39 cellular contexts compared by ENCODE assay signal in the genomic region with DNA sequence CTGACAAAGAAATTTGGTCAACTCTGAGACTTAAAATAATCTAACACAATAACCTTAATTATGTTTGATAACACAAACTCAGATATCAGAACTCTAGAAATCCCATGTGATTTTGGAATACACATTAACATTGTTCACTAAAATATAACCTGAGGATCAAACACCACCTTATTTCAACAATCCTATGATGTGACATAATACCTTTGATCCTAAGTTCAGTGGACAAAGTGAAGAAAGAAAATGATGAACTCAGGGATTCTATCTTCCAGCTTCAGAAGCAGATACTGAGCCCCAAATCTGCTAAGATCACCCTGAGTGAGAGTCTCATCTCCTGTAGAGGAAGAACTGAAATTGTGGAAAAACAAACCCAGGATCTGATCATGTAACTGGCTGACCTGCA. TPM values are rescaled to one million over a fixed set of nuclear protein-coding genes. Genes with fewer than 3 reads are reported as not detected.
"Had no signal": no experiment of that assay in that cellular context is flagged by ENCODE, and none has a peak within 500 bp of the region (broad histone marks: within the 10 kb centered on the region; RNA-seq: fewer than 3 reads in every experiment).

No MANE protein-coding gene starts in this region.

- H3K36me3 ChIP-seq: MG63 had no signal

- H3K27me3 ChIP-seq: MG63 had no signal

- H3K4me2 ChIP-seq: KMS-11 had no signal

- H3K27ac ChIP-seq: KMS-11 had no signal

- H3K4me3 ChIP-seq: MG63 had no signal

- H3K9ac ChIP-seq: KMS-11 had no signal

- DNase-seq: Karpas-422, Kasumi-1, MG63, MM.1S, MV-4-11, NCI-H1048, NCI-H1092, NCI-H1092 treated with DMSO at 0.1 percent for 48 hours, NCI-H1105, NCI-H1105 treated with DMSO at 0.1 percent for 48 hours, NCI-H1417, NCI-H1417 treated with DMSO at 0.1 percent for 48 hours, NCI-H1436, NCI-H1436 treated with DMSO at 0.1 percent for 48 hours, NCI-H146, NCI-H1694, NCI-H1694 treated with DMSO at 0.1 percent for 48 hours, NCI-H187, NCI-H187 treated with DMSO at 0.1 percent for 48 hours, NCI-H1930, NCI-H2029, NCI-H2029 treated with DMSO at 0.1 percent for 48 hours, NCI-H2081, NCI-H2081 treated with DMSO at 0.1 percent for 48 hours, NCI-H2107, NCI-H2171, NCI-H2171 treated with DMSO at 0.1 percent for 48 hours, NCI-H2227 treated with DMSO at 0.1 percent for 48 hours, NCI-H226, NCI-H345, NCI-H446, NCI-H446 treated with DMSO at 0.1 percent for 48 hours, NCI-H510A, NCI-H510A treated with DMSO at 0.1 percent for 48 hours, NCI-H524 had no signal

RNA-seq across cellular contexts. Expression of a gene that starts 35.7 kb away (rescaled TPM):
- total RNA-seq: LHCN-M2, M059J, NCI-H460 had no signal

RNA-seq across cellular contexts. Expression of a gene that starts 56.1 kb away (rescaled TPM):
- total RNA-seq: LHCN-M2, NCI-H460 had no signal

RNA-seq across cellular contexts. Expression of a gene that starts 59.6 kb away (rescaled TPM):
- total RNA-seq: M059J had no signal
